ENCODE assay signal across 9 cellular contexts in the genomic region with DNA sequence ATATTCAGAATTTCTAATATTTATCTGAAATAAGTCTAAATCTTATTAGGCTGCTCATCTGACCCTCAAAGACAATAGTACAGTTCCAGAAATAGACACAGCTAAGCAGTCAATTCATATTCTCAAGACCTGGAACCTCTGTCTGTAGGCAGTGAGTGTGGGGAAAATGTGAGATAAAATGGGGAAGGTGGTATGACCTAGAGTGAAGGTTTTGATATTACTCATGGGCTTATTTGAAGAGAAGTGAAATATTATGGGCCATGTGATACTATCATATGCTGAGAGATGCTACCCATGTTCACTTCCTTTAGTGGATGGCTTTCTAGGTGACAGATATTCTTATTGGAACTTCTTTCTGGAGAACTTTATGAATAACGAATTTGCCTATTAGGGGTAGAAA. TPM values are rescaled to one million over a fixed set of nuclear protein-coding genes. Genes with fewer than 3 reads are reported as not detected.
A peak's percentile ranks its signal among the peaks of the same experiment; 100 is the strongest.
DNase-seq lines count a peak whose midpoint lies in the region; ATAC-seq and TF ChIP-seq lines count a peak whose summit lies in the region.
"Had no signal": no experiment of that assay in that cellular context is flagged by ENCODE, and none has a peak within 500 bp of the region (broad histone marks: within the 10 kb centered on the region; RNA-seq: fewer than 3 reads in every experiment).

No MANE protein-coding gene starts in this region.

- H3K4me3 ChIP-seq in vagina: no peak overlapping the region
- H3K4me3 ChIP-seq: adrenal gland had no signal

- ATAC-seq in GM18519 (IDR thresholded peaks at IDR 0.05; ENCODE audit: low FRiP score, unreplicated experiment) (peak; percentile 83), GM21515 (IDR thresholded peaks at IDR 0.05; ENCODE audit: unreplicated experiment) (peak; percentile 64), HG03457 (IDR thresholded peaks at IDR 0.05; ENCODE audit: unreplicated experiment) (peak; percentile 79), esophagus mucosa (peak; percentile 38)

- no peaks in the 10 kb centered on the region for H3K27me3 ChIP-seq in vagina
- H3K27me3 ChIP-seq: adrenal gland had no signal

- H3K36me3 ChIP-seq in vagina: no peaks in the 10 kb centered on the region

- TF ChIP-seq CTCF in vagina (IDR thresholded peaks at IDR 0.05): no peak

- DNase-seq in hepatic stellate cell (ENCODE audit: low spot score): no peak
- no peak for DNase-seq in NCI-H2227 (lab: John Stamatoyannopoulos, UW; ENCODE audit: unreplicated experiment)
- no peak for DNase-seq in middle frontal gyrus (ENCODE audit: extremely low spot score, low spot score)
- no peak for DNase-seq in vagina (ENCODE audit: extremely low spot score in 2 of 2)
- DNase-seq: adrenal gland had no signal

- H3K4me1 ChIP-seq in vagina: peaks cover 77% of the 10 kb centered on the region

- no peak for TF ChIP-seq POLR2A in vagina (IDR thresholded peaks at IDR 0.05)

- H3K27ac ChIP-seq in vagina: no peak overlapping the region

- intact Hi-C loops in vagina (cut with DNase I): no loop called here

- no peaks in the 10 kb centered on the region for H3K9me3 ChIP-seq in vagina
- H3K9me3 ChIP-seq: adrenal gland had no signal

RNA-seq across cellular contexts. Expression of a gene that starts 33.5 kb away (rescaled TPM):
- 14.6 TPM for total RNA-seq in esophagus mucosa
- 176 TPM for total RNA-seq in vagina

Comparison
In these comparisons a context has a peak if more than half of its experiments do, and no peak if none do; other contexts are left out.
1. RNA of a gene that starts 33.5 kb away (total RNA-seq): 176 TPM in vagina (single experiment); 14.6 TPM in esophagus mucosa (single experiment); every median in the first group is over 10 times any median in the second.
2. Peak in every context shown above with its lines, with median percentiles within 50 percentile points of each other: ATAC-seq.